8 cellular contexts compared by ENCODE assay signal in the genomic region with DNA sequence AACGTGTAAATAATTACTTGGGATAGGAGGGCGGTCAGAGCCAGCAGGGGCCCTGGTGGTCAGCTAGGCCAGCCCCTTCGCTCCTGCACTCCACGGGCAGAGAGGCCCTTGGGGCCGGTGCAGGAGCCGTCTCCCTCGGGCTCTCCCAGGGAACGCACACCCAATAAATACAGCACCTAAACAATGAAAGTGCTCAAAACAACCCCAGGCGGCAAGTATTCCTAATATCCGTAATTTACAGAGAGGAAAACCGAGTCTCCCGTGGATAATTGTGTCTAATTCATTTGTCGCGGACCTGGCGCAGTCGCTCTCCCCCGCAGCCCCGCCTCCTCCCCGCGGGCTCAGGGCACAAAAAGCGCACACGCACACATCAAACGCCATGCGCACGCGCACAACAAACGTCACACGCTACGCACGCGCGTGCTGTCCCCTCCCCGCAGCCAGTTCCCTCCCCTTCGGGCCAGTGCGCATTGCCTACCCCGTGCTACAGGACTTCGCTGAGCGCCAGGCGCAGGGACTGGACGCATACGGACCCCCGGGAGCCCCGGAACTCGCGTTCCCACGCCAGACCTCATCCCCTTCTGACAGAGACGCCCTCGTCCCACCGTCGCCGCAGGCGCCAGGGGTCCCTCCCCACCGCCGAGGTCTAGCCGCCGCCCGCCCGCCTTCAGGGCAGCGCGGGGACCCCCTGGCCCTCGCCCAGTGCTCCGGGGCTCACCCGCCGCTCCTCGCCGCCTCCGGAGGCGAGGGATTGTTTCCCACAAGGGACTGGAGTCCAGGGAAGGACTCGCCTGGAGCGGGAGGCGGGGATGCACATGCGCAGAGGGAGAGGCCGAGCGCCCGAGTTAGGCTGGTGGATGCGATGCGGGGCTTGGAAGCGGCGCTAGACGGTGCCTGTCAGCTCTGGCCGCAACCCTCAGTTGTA. TPM values are rescaled to one million over a fixed set of nuclear protein-coding genes. Genes with fewer than 3 reads are reported as not detected.
DNase-seq lines count a peak whose midpoint lies in the region; ATAC-seq and TF ChIP-seq lines count a peak whose summit lies in the region.

A gene (minus strand): TSS at position 324 of the 925 bp plus-strand sequence. CDS start 1,300 bp downstream, outside the sequence.

- 0% methylated on average over 73 to 81 of the region's 81 CpGs for WGBS in aorta, 2 donors

- H3K4me3 ChIP-seq in rectal smooth muscle tissue (ENCODE audit: low read length) (peak within 1 kb of the TSS; percentile 81), aorta (ENCODE audit: low read length in 2 of 2) (peak within 1 kb of the TSS; percentile 85 to 99)

- H3K27me3 ChIP-seq in rectal smooth muscle tissue (ENCODE audit: control insufficient read depth, insufficient read depth, low read length) (no peaks in the 10 kb centered on the region), aorta (ENCODE audit: control insufficient read depth in 1 of 2, insufficient read depth in 2 of 2, low read length in 1 of 2) (no peaks in the 10 kb centered on the region)

- TF ChIP-seq CTCF in GM13977 (IDR thresholded peaks at IDR 0.05; ENCODE audit: extremely low read depth, insufficient read depth, missing control alignments) = no peak

- H3K4me1 ChIP-seq in rectal smooth muscle tissue (ENCODE audit: control insufficient read depth, insufficient read depth, low read length) (peaks cover 29% of the 10 kb centered on the region), aorta (ENCODE audit: control insufficient read depth in 1 of 2, insufficient read depth in 2 of 2, low read length in 2 of 2) (peaks cover 2 to 3% of the 10 kb centered on the region in 2 donors)

- H3K27ac ChIP-seq in rectal smooth muscle tissue (ENCODE audit: low read depth, low read length) = peak within 1 kb of the TSS; percentile 100
- H3K27ac ChIP-seq in aorta (ENCODE audit: low read depth in 1 of 2, low read length in 2 of 2) = peak within 1 kb of the TSS; percentile 98 to 99

- in situ Hi-C loops in GM13977 (cut with MboI; ENCODE audit: low pct_unique_long_range_greater_than_20kb, low sequenced_read_pairs, unreplicated experiment) = loop anchor here (25.0 kb wide), 1 partner anchor 230 kb away; a partner anchor contains a TSS

- H3K27me3 Mint-ChIP-seq in T-cell = no peaks in the 10 kb centered on the region

- H3K4me1 Mint-ChIP-seq in T-cell = peaks cover 38 to 53% (median 50%) of the 10 kb centered on the region in 3 donors

- DNase-seq in GM13977 (ENCODE audit: low spot score) (peak; percentile 91), NCI-H146 (lab: John Stamatoyannopoulos, UW) (peak; percentile 98), T-cell (peak; percentile 88 to 95 (median 93)), amniotic stem cell (lab: John Stamatoyannopoulos, UW) (peak; percentile 92), left cardiac atrium (peak; percentile 97), aorta (peak; percentile 98 to 99)

- POLR2A ChIA-PET in T-cell (lab: Charles Lee) = interaction anchor here in 1 of 2 donors (0.9 kb wide), 1 partner anchor 119 kb away, joined by 3 read pairs; no protein-coding TSS in a partner anchor

- peak within 1 kb of the TSS; percentile 73 to 98 for H3K27ac Mint-ChIP-seq in T-cell

- H3K9ac ChIP-seq in rectal smooth muscle tissue (ENCODE audit: low read length) = peak within 1 kb of the TSS; percentile 96

- intact Hi-C loops in left cardiac atrium (cut with DNase I) = no loop called here
- intact Hi-C loops in aorta (cut with DNase I) = loop anchor here (2.0 to 10.0 kb wide), 4 partner anchors 119 to 237 kb away; a partner anchor contains a TSS

- no peaks in the 10 kb centered on the region for H3K36me3 ChIP-seq in rectal smooth muscle tissue (ENCODE audit: control insufficient read depth, insufficient read depth, low read length)
- no peaks in the 10 kb centered on the region for H3K36me3 ChIP-seq in aorta (ENCODE audit: control insufficient read depth in 1 of 2, insufficient read depth in 2 of 2, low read length in 1 of 2)

- CTCF ChIA-PET in T-cell (lab: Charles Lee) = interaction anchor here in 1 of 2 donors (0.6 kb wide), 2 partner anchors 42 to 72 kb away, joined by 3 read pairs; no protein-coding TSS in a partner anchor

- peak within 1 kb of the TSS; percentile 85 to 90 (median 86) for H3K4me3 Mint-ChIP-seq in T-cell

- no peaks in the 10 kb centered on the region for H3K9me3 Mint-ChIP-seq in T-cell

- ATAC-seq in HG02870 (IDR thresholded peaks at IDR 0.05; ENCODE audit: unreplicated experiment) (peak; percentile 88), T-cell (replicated peaks in 1 of 4) (peak; percentile 94 to 96 (median 94)), left cardiac atrium (peak; percentile 99 to 100), aorta (ENCODE audit: low FRiP score) (peak; percentile 100)

- H3K36me3 Mint-ChIP-seq in T-cell = peaks cover 15% of the 10 kb centered on the region

- no peaks in the 10 kb centered on the region for H3K9me3 ChIP-seq in aorta (ENCODE audit: control insufficient read depth, low read length)

RNA-seq across cellular contexts. Expression of the gene that starts here (rescaled TPM):
- total RNA-seq in T-cell = 10 to 100 TPM in 4 of 5 donors, 1 to 10 TPM in 1; 7.0 to 15.6 (median 13.4) TPM
- total RNA-seq in left cardiac atrium = 10 to 100 TPM in 1 of 2 donors, 1 to 10 TPM in 1; 9.7 to 12.9 TPM
- total RNA-seq in aorta = 10 to 100 TPM; 15.1 to 21.1 TPM
- polyA plus RNA-seq in aorta = 10 to 100 TPM; 11.1 to 11.6 TPM

Comparison
In these comparisons a context has a peak if more than half of its experiments do, and no peak if none do; other contexts are left out.
1. Peak in every context shown above with its lines: DNase-seq, ATAC-seq, H3K4me3 ChIP-seq and H3K27ac ChIP-seq.
2. intact Hi-C loops: an anchor here in aorta (2.0 to 10.0 kb wide); none called in left cardiac atrium.